ENCODE assay signal across 1 cellular context in genomic region chr6:28563420-28564095, GRCh38.
TF ChIP-seq lines count a peak whose summit lies in the region.

No MANE protein-coding gene starts in this region.

TF ChIP-seq in liver, 16 proteins besides CTCF, POLR2A, EP300 and RAD21 (continued from another document):
- TF ChIP-seq ZBTB33 (IDR thresholded peaks at IDR 0.05) (no peak), HNF4A (conservative IDR thresholded peaks at IDR 0.05) (peak in 1 of 2 donors; percentile 20), YY1 (IDR thresholded peaks at IDR 0.05) (no peak), EGR1 (IDR thresholded peaks at IDR 0.05; ENCODE audit: low read depth in 2 of 2) (no peak), GABPA (IDR thresholded peaks at IDR 0.05 in 1 of 2, conservative IDR thresholded peaks at IDR 0.05 in 1 of 2) (no peak), MAX (IDR thresholded peaks at IDR 0.05) (no peak), JUND (IDR thresholded peaks at IDR 0.05) (no peak), HNF4G (IDR thresholded peaks at IDR 0.05) (no peak), ATF3 (IDR thresholded peaks at IDR 0.05) (no peak), FOXA2 (IDR thresholded peaks at IDR 0.05) (peak; percentile 26)
